ENCODE assay signal across 27 cellular contexts in the genomic region with DNA sequence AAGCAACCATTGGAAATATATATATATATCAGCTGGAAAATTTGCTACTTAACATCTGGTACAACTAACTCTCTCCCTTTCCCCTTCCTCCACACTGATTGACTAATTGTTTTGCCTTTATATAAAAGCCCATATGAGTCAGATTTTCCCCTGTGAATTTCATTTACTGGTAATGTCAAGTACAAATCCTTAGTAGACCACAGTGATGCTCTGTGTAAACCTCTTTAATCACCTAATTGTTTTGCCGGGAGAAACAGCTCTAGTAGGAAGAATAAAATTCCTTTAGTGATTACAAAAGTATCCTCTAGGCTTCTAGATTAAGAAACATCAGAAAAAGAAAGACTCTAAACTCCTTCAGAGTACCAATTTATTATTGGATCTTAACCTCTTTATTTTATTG.
A peak's percentile ranks its signal among the peaks of the same experiment; 100 is the strongest.
DNase-seq lines count a peak whose midpoint lies in the region; ATAC-seq, FAIRE-seq and TF ChIP-seq lines count a peak whose summit lies in the region.
"Had no signal": no experiment of that assay in that cellular context is flagged by ENCODE, and none has a peak within 500 bp of the region (broad histone marks: within the 10 kb centered on the region; RNA-seq: fewer than 3 reads in every experiment).

No MANE protein-coding gene starts in this region.

- no peak overlapping the region for H3K4me3 Mint-ChIP-seq in astrocyte (ENCODE audit: unreplicated experiment)
- H3K4me3 Mint-ChIP-seq in CD4-positive, alpha-beta memory T cell: no peak overlapping the region
- H3K4me3 Mint-ChIP-seq: activated naive CD4-positive, alpha-beta T cell treated with anti-CD3 and anti-CD28 coated beads, Interleukin-2, amount 50 U/mL, for 24 hours; CD4-positive, alpha-beta T cell; type B pancreatic cell had no signal

- H3K27ac ChIP-seq in astrocyte (ENCODE audit: low read depth, low read length): no peak overlapping the region
- no peak overlapping the region for H3K27ac ChIP-seq in foreskin keratinocyte
- H3K27ac ChIP-seq in CD4-positive, alpha-beta memory T cell (ENCODE audit: low read depth, low read length): no peak overlapping the region
- H3K27ac ChIP-seq: body of pancreas, psoas muscle, skin epidermis had no signal

- peaks cover 2% of the 10 kb centered on the region for H3K27me3 Mint-ChIP-seq in astrocyte (ENCODE audit: low read depth, unreplicated experiment)
- H3K27me3 Mint-ChIP-seq in CD4-positive, alpha-beta memory T cell: no peaks in the 10 kb centered on the region
- H3K27me3 Mint-ChIP-seq: activated naive CD4-positive, alpha-beta T cell treated with anti-CD3 and anti-CD28 coated beads, Interleukin-2, amount 50 U/mL, for 24 hours; CD4-positive, alpha-beta T cell had no signal

- no peaks in the 10 kb centered on the region for H3K4me1 Mint-ChIP-seq in astrocyte (ENCODE audit: low read depth, unreplicated experiment)
- H3K4me1 Mint-ChIP-seq in CD4-positive, alpha-beta memory T cell: no peaks in the 10 kb centered on the region
- H3K4me1 Mint-ChIP-seq: activated naive CD4-positive, alpha-beta T cell treated with anti-CD3 and anti-CD28 coated beads, Interleukin-2, amount 50 U/mL, for 24 hours had no signal

- H3K4me1 ChIP-seq in astrocyte (ENCODE audit: insufficient read depth, low read length) (peaks cover 7% of the 10 kb centered on the region), foreskin keratinocyte (no peaks in the 10 kb centered on the region)
- no peaks in the 10 kb centered on the region for H3K4me1 ChIP-seq in CD4-positive, alpha-beta memory T cell (ENCODE audit: insufficient read depth, low read length)
- H3K4me1 ChIP-seq: body of pancreas, psoas muscle had no signal

- POLR2A ChIA-PET in CD4-positive, alpha-beta memory T cell (lab: Charles Lee; ENCODE audit: partially characterized antibody): no interaction called here

- no peak for FAIRE-seq in astrocyte (lab: Jason Lieb, UNC)
- FAIRE-seq: G401.6, H1, HepG2 had no signal

- no peak for TF ChIP-seq CTCF in astrocyte (IDR thresholded peaks at IDR 0.05; ENCODE audit: insufficient read depth, low read depth, low read length)
- TF ChIP-seq CTCF in foreskin keratinocyte (conservative IDR thresholded peaks at IDR 0.05): no peak
- no peak for TF ChIP-seq CTCF in retinal pigment epithelial cell (conservative IDR thresholded peaks at IDR 0.05; ENCODE audit: low read depth, low read length)

- no peak overlapping the region for H2AFZ ChIP-seq in astrocyte (ENCODE audit: low read depth, low read length)

- intact Hi-C loops in CD4-positive, alpha-beta memory T cell (cut with micrococcal nuclease): no loop called here

- peak overlapping the region; percentile 9 for H3K4me2 ChIP-seq in astrocyte (ENCODE audit: low read length)

- no peaks in the 10 kb centered on the region for H3K9me3 ChIP-seq in astrocyte (ENCODE audit: insufficient read depth, low read depth, low read length)
- no peaks in the 10 kb centered on the region for H3K9me3 ChIP-seq in CD4-positive, alpha-beta memory T cell (ENCODE audit: control insufficient read depth in 1 of 2, low read length in 2 of 2)
- H3K9me3 ChIP-seq: body of pancreas, psoas muscle had no signal

- ATAC-seq in foreskin keratinocyte: no peak
- no peak for ATAC-seq in GM18517 (IDR thresholded peaks at IDR 0.05; ENCODE audit: unreplicated experiment)
- no peak for ATAC-seq in GM21619 (IDR thresholded peaks at IDR 0.05; ENCODE audit: unreplicated experiment)
- no peak for ATAC-seq in GM19397 (IDR thresholded peaks at IDR 0.05; ENCODE audit: unreplicated experiment)
- ATAC-seq: body of pancreas, HepG2, psoas muscle had no signal

- H3K79me2 ChIP-seq in astrocyte (ENCODE audit: insufficient read depth, low read length): no peaks in the 10 kb centered on the region

- H3K4me3 ChIP-seq in astrocyte (ENCODE audit: insufficient read depth, low read depth, low read length) (no peak overlapping the region), retinal pigment epithelial cell (ENCODE audit: low read length) (no peak overlapping the region)
- H3K4me3 ChIP-seq in CD4-positive, alpha-beta memory T cell (ENCODE audit: low read length in 2 of 2): no peak overlapping the region
- H3K4me3 ChIP-seq: body of pancreas, psoas muscle, skin epidermis had no signal

- no peaks in the 10 kb centered on the region for H3K9me3 Mint-ChIP-seq in astrocyte (ENCODE audit: unreplicated experiment)
- peaks cover 0 to 9% (median 2%) of the 10 kb centered on the region in 8 donors for H3K9me3 Mint-ChIP-seq in CD4-positive, alpha-beta memory T cell
- H3K9me3 Mint-ChIP-seq: activated naive CD4-positive, alpha-beta T cell treated with anti-CD3 and anti-CD28 coated beads, Interleukin-2, amount 50 U/mL, for 24 hours; type B pancreatic cell had no signal

- CTCF ChIA-PET in CD4-positive, alpha-beta memory T cell (lab: Charles Lee; ENCODE audit: partially characterized antibody): no interaction called here

- H3K27me3 ChIP-seq in astrocyte (ENCODE audit: insufficient read depth, low read length) (no peaks in the 10 kb centered on the region), foreskin keratinocyte (peaks cover 2% of the 10 kb centered on the region)
- no peaks in the 10 kb centered on the region for H3K27me3 ChIP-seq in CD4-positive, alpha-beta memory T cell (ENCODE audit: insufficient read depth, low read length)
- H3K27me3 ChIP-seq: body of pancreas had no signal

- H4K20me1 ChIP-seq in astrocyte (ENCODE audit: insufficient read depth, low read length): no peaks in the 10 kb centered on the region

- peak; percentile 53 for DNase-seq in HT1080 (ENCODE audit: low read depth)
- DNase-seq in astrocyte (ENCODE audit: low read depth): peak; percentile 95
- peak; percentile 2 to 3 for DNase-seq in foreskin keratinocyte
- DNase-seq in retinal pigment epithelial cell (ENCODE audit: low read depth): peak; percentile 89
- DNase-seq in CD4-positive, alpha-beta memory T cell: no peak
- DNase-seq: activated CD4-positive, alpha-beta T cell treated with anti-CD3 and anti-CD28 coated beads, Interleukin-2, amount 50 U/mL, for 1 hour; body of pancreas; CD4-positive, alpha-beta T cell; DMS153; effector CD4-positive, alpha-beta T cell; erythroblast; NCI-H1105; NCI-H2029 treated with DMSO at 0.1 percent for 48 hours; NCI-H345; NCI-H748 treated with DMSO at 0.1 percent for 48 hours; psoas muscle; stimulated activated CD4-positive, alpha-beta T cell treated with anti-CD3 and anti-CD28 coated beads, Interleukin-1b, Interleukin-23, amount 100 ng/mL, for 48 hours; T-helper 9 cell had no signal

- no peak overlapping the region for H3K27ac Mint-ChIP-seq in astrocyte (ENCODE audit: unreplicated experiment)
- H3K27ac Mint-ChIP-seq in CD4-positive, alpha-beta memory T cell: no peak overlapping the region
- H3K27ac Mint-ChIP-seq: activated naive CD4-positive, alpha-beta T cell treated with anti-CD3 and anti-CD28 coated beads, Interleukin-2, amount 50 U/mL, for 24 hours; CD4-positive, alpha-beta T cell; type B pancreatic cell had no signal

- no peak overlapping the region for H3K9ac ChIP-seq in astrocyte (ENCODE audit: low read length)

- H3K36me3 Mint-ChIP-seq in astrocyte (ENCODE audit: low read depth, unreplicated experiment): no peaks in the 10 kb centered on the region
- H3K36me3 Mint-ChIP-seq in CD4-positive, alpha-beta memory T cell: no peaks in the 10 kb centered on the region
- H3K36me3 Mint-ChIP-seq: activated naive CD4-positive, alpha-beta T cell treated with anti-CD3 and anti-CD28 coated beads, Interleukin-2, amount 50 U/mL, for 24 hours; type B pancreatic cell had no signal

- H3K36me3 ChIP-seq in astrocyte (ENCODE audit: insufficient read depth, low read length): no peaks in the 10 kb centered on the region
- no peaks in the 10 kb centered on the region for H3K36me3 ChIP-seq in CD4-positive, alpha-beta memory T cell (ENCODE audit: insufficient read depth, low read length)

Comparison
In these comparisons a context has a peak if more than half of its experiments do, and no peak if none do; other contexts are left out.
1. DNase-seq: peak in HT1080 (single experiment), astrocyte (single experiment), foreskin keratinocyte (2 of 2) and retinal pigment epithelial cell (single experiment); none in CD4-positive, alpha-beta memory T cell (0 of 5).